ENCODE assay signal across 19 cellular contexts in genomic region chr1:109537450-109538178, GRCh38. TPM values are rescaled to one million over a fixed set of nuclear protein-coding genes. Genes with fewer than 3 reads are reported as not detected.
DNase-seq lines count a peak whose midpoint lies in the region; ATAC-seq and TF ChIP-seq lines count a peak whose summit lies in the region.
"Had no signal": no experiment of that assay in that cellular context is flagged by ENCODE, and none has a peak within 500 bp of the region (broad histone marks: within the 10 kb centered on the region; RNA-seq: fewer than 3 reads in every experiment).

No MANE protein-coding gene starts in this region.

- H3K27me3 ChIP-seq in gastrocnemius medialis, result no peaks in the 10 kb centered on the region
- H3K27me3 ChIP-seq: Peyer's patch had no signal

- peaks cover 50 to 54% of the 10 kb centered on the region in 2 donors for H3K4me1 ChIP-seq in gastrocnemius medialis

- H3K36me3 Mint-ChIP-seq in activated CD8-positive, alpha-beta T cell treated with anti-CD3 and anti-CD28 coated beads, Interleukin-2, amount 10 ng/mL, durations not matched to agents 7 days and 5 days (ENCODE audit: low read depth), result no peaks in the 10 kb centered on the region
- H3K36me3 Mint-ChIP-seq in activated CD8-positive, alpha-beta T cell treated with anti-CD3 and anti-CD28 coated beads for 36 hours (ENCODE audit: low read depth), result no peaks in the 10 kb centered on the region
- no peaks in the 10 kb centered on the region for H3K36me3 Mint-ChIP-seq in brain
- no peaks in the 10 kb centered on the region for H3K36me3 Mint-ChIP-seq in activated T-cell treated with anti-CD3 and anti-CD28 coated beads, Interleukin-2, amount 50 U/mL, for 72 hours (ENCODE audit: insufficient read depth in 2 of 2)

- H3K9me3 ChIP-seq in gastrocnemius medialis, result no peaks in the 10 kb centered on the region
- H3K9me3 ChIP-seq: Peyer's patch had no signal

- no peaks in the 10 kb centered on the region for H3K36me3 ChIP-seq in gastrocnemius medialis
- H3K36me3 ChIP-seq: Peyer's patch had no signal

- DNase-seq in activated CD8-positive, alpha-beta T cell treated with anti-CD3 and anti-CD28 coated beads, Interleukin-2, amount 10 ng/mL, durations not matched to agents 7 days and 5 days, result peak; percentile 5
- DNase-seq in activated CD8-positive, alpha-beta T cell treated with anti-CD3 and anti-CD28 coated beads for 36 hours, result no peak
- DNase-seq in gastrocnemius medialis, result no peak
- no peak for DNase-seq in activated T-cell treated with anti-CD3 and anti-CD28 coated beads, Interleukin-2, amount 50 U/mL, for 72 hours
- DNase-seq in HuH-7.5 (ENCODE audit: low spot score), result no peak
- DNase-seq: 8988T; DMS153; GDM1; HCEC 1CT; NCI-H1105; NCI-H2081; NCI-H2171 treated with DMSO at 0.1 percent for 48 hours; NCI-H446; NCI-H69; NK-92 treated with Interleukin-12 subunit alpha and Interleukin-12 subunit beta, amount 100 ng/mL, for 24 hours; Peyer's patch had no signal

- peaks cover 5% of the 10 kb centered on the region for H3K4me1 Mint-ChIP-seq in activated CD8-positive, alpha-beta T cell treated with anti-CD3 and anti-CD28 coated beads, Interleukin-2, amount 10 ng/mL, durations not matched to agents 7 days and 5 days (ENCODE audit: low read depth)
- peaks cover 2% of the 10 kb centered on the region for H3K4me1 Mint-ChIP-seq in activated CD8-positive, alpha-beta T cell treated with anti-CD3 and anti-CD28 coated beads for 36 hours (ENCODE audit: low read depth)
- peaks cover 53% of the 10 kb centered on the region for H3K4me1 Mint-ChIP-seq in brain
- peaks cover 3% of the 10 kb centered on the region for H3K4me1 Mint-ChIP-seq in activated T-cell treated with anti-CD3 and anti-CD28 coated beads, Interleukin-2, amount 50 U/mL, for 72 hours (ENCODE audit: low read depth)

- intact Hi-C loops in activated CD8-positive, alpha-beta T cell treated with anti-CD3 and anti-CD28 coated beads for 36 hours (cut with micrococcal nuclease), result loop anchor here (10.0 kb wide), 1 partner anchor 113 kb away; the partner anchor contains the start of gene PSMA5
- intact Hi-C loops in gastrocnemius medialis (cut with DNase I; ENCODE audit: low total_unique reads), result no loop called here

- H3K27ac ChIP-seq in gastrocnemius medialis, result peak overlapping the region in 3 of 4 donors; percentile 89 to 95 (median 91)
- H3K27ac ChIP-seq: Peyer's patch had no signal

- no peak for TF ChIP-seq POLR2A in gastrocnemius medialis (IDR thresholded peaks at IDR 0.05)

- H3K4me3 ChIP-seq in gastrocnemius medialis, result no peak overlapping the region
- H3K4me3 ChIP-seq: Peyer's patch had no signal

- in situ Hi-C loops in gastrocnemius medialis (cut with MboI; ENCODE audit: low sequenced_read_pairs in 4 of 4), result loop anchor here in 2 of 4 donors (10.0 to 25.0 kb wide), 2 partner anchors 250 to 263 kb away; partner anchors contain the start of gene PSRC1 (in 1 of the 2)

- H3K4me3 Mint-ChIP-seq in activated CD8-positive, alpha-beta T cell treated with anti-CD3 and anti-CD28 coated beads, Interleukin-2, amount 10 ng/mL, durations not matched to agents 7 days and 5 days, result no peak overlapping the region
- no peak overlapping the region for H3K4me3 Mint-ChIP-seq in activated CD8-positive, alpha-beta T cell treated with anti-CD3 and anti-CD28 coated beads for 36 hours
- no peak overlapping the region for H3K4me3 Mint-ChIP-seq in brain
- H3K4me3 Mint-ChIP-seq in activated T-cell treated with anti-CD3 and anti-CD28 coated beads, Interleukin-2, amount 50 U/mL, for 72 hours, result no peak overlapping the region

- no peak for ATAC-seq in activated CD8-positive, alpha-beta T cell treated with anti-CD3 and anti-CD28 coated beads, Interleukin-2, amount 10 ng/mL, durations not matched to agents 7 days and 5 days
- ATAC-seq in activated CD8-positive, alpha-beta T cell treated with anti-CD3 and anti-CD28 coated beads for 36 hours, result no peak
- ATAC-seq in gastrocnemius medialis, result no peak
- no peak for ATAC-seq in activated T-cell treated with anti-CD3 and anti-CD28 coated beads, Interleukin-2, amount 50 U/mL, for 72 hours (replicated peaks in 1 of 2)

- H3K9me3 Mint-ChIP-seq in activated CD8-positive, alpha-beta T cell treated with anti-CD3 and anti-CD28 coated beads, Interleukin-2, amount 10 ng/mL, durations not matched to agents 7 days and 5 days (ENCODE audit: insufficient read depth), result no peaks in the 10 kb centered on the region
- no peaks in the 10 kb centered on the region for H3K9me3 Mint-ChIP-seq in activated CD8-positive, alpha-beta T cell treated with anti-CD3 and anti-CD28 coated beads for 36 hours
- H3K9me3 Mint-ChIP-seq in brain, result no peaks in the 10 kb centered on the region
- H3K9me3 Mint-ChIP-seq in activated T-cell treated with anti-CD3 and anti-CD28 coated beads, Interleukin-2, amount 50 U/mL, for 72 hours, result no peaks in the 10 kb centered on the region

- no peak overlapping the region for H3K27ac Mint-ChIP-seq in activated CD8-positive, alpha-beta T cell treated with anti-CD3 and anti-CD28 coated beads, Interleukin-2, amount 10 ng/mL, durations not matched to agents 7 days and 5 days
- no peak overlapping the region for H3K27ac Mint-ChIP-seq in activated CD8-positive, alpha-beta T cell treated with anti-CD3 and anti-CD28 coated beads for 36 hours
- H3K27ac Mint-ChIP-seq in brain, result peak overlapping the region; percentile 22 to 58 (median 42)
- H3K27ac Mint-ChIP-seq in activated T-cell treated with anti-CD3 and anti-CD28 coated beads, Interleukin-2, amount 50 U/mL, for 72 hours, result no peak overlapping the region

- CTCF ChIA-PET in activated CD8-positive, alpha-beta T cell treated with anti-CD3 and anti-CD28 coated beads, Interleukin-2, amount 10 ng/mL, durations not matched to agents 7 days and 5 days (lab: Charles Lee), result interaction anchor here (1.6 to 26.3 kb wide), 4 partner anchors 8 to 103 kb away, joined by 5 to 1507 read pairs (median 20); partner anchors contain the start of genes AMIGO1 and CYB561D1
- CTCF ChIA-PET in activated CD8-positive, alpha-beta T cell treated with anti-CD3 and anti-CD28 coated beads for 36 hours (lab: Charles Lee), result interaction anchor here (1.0 to 21.7 kb wide), 5 partner anchors 8 to 98 kb away, joined by 3 to 1390 read pairs (median 5); partner anchors contain the start of genes AMIGO1, ATXN7L2, CYB561D1 and GNAI3

- H3K27me3 Mint-ChIP-seq in activated CD8-positive, alpha-beta T cell treated with anti-CD3 and anti-CD28 coated beads, Interleukin-2, amount 10 ng/mL, durations not matched to agents 7 days and 5 days (ENCODE audit: low read depth), result peaks cover 5% of the 10 kb centered on the region
- H3K27me3 Mint-ChIP-seq in activated CD8-positive, alpha-beta T cell treated with anti-CD3 and anti-CD28 coated beads for 36 hours, result no peaks in the 10 kb centered on the region
- peaks cover 19% of the 10 kb centered on the region for H3K27me3 Mint-ChIP-seq in brain
- H3K27me3 Mint-ChIP-seq in activated T-cell treated with anti-CD3 and anti-CD28 coated beads, Interleukin-2, amount 50 U/mL, for 72 hours (ENCODE audit: low read depth), result no peaks in the 10 kb centered on the region

- TF ChIP-seq CTCF in activated CD8-positive, alpha-beta T cell treated with anti-CD3 and anti-CD28 coated beads for 36 hours (IDR thresholded peaks at IDR 0.05), result no peak
- TF ChIP-seq CTCF in brain (conservative IDR thresholded peaks at IDR 0.05), result no peak
- TF ChIP-seq CTCF in gastrocnemius medialis (IDR thresholded peaks at IDR 0.05 in 4 of 5, conservative IDR thresholded peaks at IDR 0.05 in 1 of 5), result no peak

- POLR2A ChIA-PET in activated CD8-positive, alpha-beta T cell treated with anti-CD3 and anti-CD28 coated beads, Interleukin-2, amount 10 ng/mL, durations not matched to agents 7 days and 5 days (lab: Charles Lee), result interaction anchor here (1.5 kb wide), 1 partner anchor 11 kb away, joined by 5 read pairs; the partner anchor contains the start of gene GNAI3
- POLR2A ChIA-PET in activated CD8-positive, alpha-beta T cell treated with anti-CD3 and anti-CD28 coated beads for 36 hours (lab: Charles Lee), result no interaction called here

RNA-seq across cellular contexts. Expression of gene GPR61, which starts 2.1 kb away (rescaled TPM):
- total RNA-seq in activated CD8-positive, alpha-beta T cell treated with anti-CD3 and anti-CD28 coated beads, Interleukin-2, amount 10 ng/mL, durations not matched to agents 7 days and 5 days, result not detected
- total RNA-seq in activated CD8-positive, alpha-beta T cell treated with anti-CD3 and anti-CD28 coated beads for 36 hours, result under 1 TPM in 1 of 2 experiments, not detected in 1; 0.22 TPM
- polyA plus RNA-seq in brain (ENCODE audit: insufficient read depth, low read depth, low replicate concordance), result 1.6 TPM
- not detected for total RNA-seq in gastrocnemius medialis
- not detected for total RNA-seq in activated T-cell treated with anti-CD3 and anti-CD28 coated beads, Interleukin-2, amount 50 U/mL, for 72 hours
- total RNA-seq: Daoy had no signal
- polyA plus RNA-seq: AG04450 had no signal

RNA-seq across cellular contexts. Expression of gene GNAI3, which starts 10.8 kb away (rescaled TPM):
- total RNA-seq in activated CD8-positive, alpha-beta T cell treated with anti-CD3 and anti-CD28 coated beads, Interleukin-2, amount 10 ng/mL, durations not matched to agents 7 days and 5 days, result 10 to 100 TPM in 1 of 2 experiments, 1 to 10 TPM in 1; 9.6 to 10.2 TPM
- 1 to 10 TPM; 7.5 to 7.7 TPM for total RNA-seq in activated CD8-positive, alpha-beta T cell treated with anti-CD3 and anti-CD28 coated beads for 36 hours
- polyA plus RNA-seq in brain (ENCODE audit: insufficient read depth, low read depth, low replicate concordance), result 5.6 TPM
- 1 to 10 TPM in 3 of 4 donors, under 1 TPM in 1; 0.90 to 2.5 (median 1.8) TPM for total RNA-seq in gastrocnemius medialis
- 10 to 100 TPM in 1 of 2 donors, 1 to 10 TPM in 1; 8.9 to 10.1 TPM for total RNA-seq in activated T-cell treated with anti-CD3 and anti-CD28 coated beads, Interleukin-2, amount 50 U/mL, for 72 hours

RNA-seq across cellular contexts. Expression of gene AMIGO1, which starts 28.1 kb away (rescaled TPM):
- total RNA-seq in activated CD8-positive, alpha-beta T cell treated with anti-CD3 and anti-CD28 coated beads, Interleukin-2, amount 10 ng/mL, durations not matched to agents 7 days and 5 days, result 1 to 10 TPM; 1.6 to 2.2 TPM
- total RNA-seq in activated CD8-positive, alpha-beta T cell treated with anti-CD3 and anti-CD28 coated beads for 36 hours, result 1 to 10 TPM; 1.3 to 1.7 TPM
- polyA plus RNA-seq in brain (ENCODE audit: insufficient read depth, low read depth, low replicate concordance), result 19.2 TPM
- 10 to 100 TPM in 3 of 4 donors, 1 to 10 TPM in 1; 8.6 to 20.9 (median 15.1) TPM for total RNA-seq in gastrocnemius medialis
- 1 to 10 TPM; 2.1 to 2.6 TPM for total RNA-seq in activated T-cell treated with anti-CD3 and anti-CD28 coated beads, Interleukin-2, amount 50 U/mL, for 72 hours

RNA-seq across cellular contexts. Expression of gene CYB561D1, which starts 43.7 kb away (rescaled TPM):
- total RNA-seq in activated CD8-positive, alpha-beta T cell treated with anti-CD3 and anti-CD28 coated beads, Interleukin-2, amount 10 ng/mL, durations not matched to agents 7 days and 5 days, result 10 to 100 TPM; 19.0 to 19.8 TPM
- 1 to 10 TPM; 7.0 to 9.5 TPM for total RNA-seq in activated CD8-positive, alpha-beta T cell treated with anti-CD3 and anti-CD28 coated beads for 36 hours
- 7.5 TPM for polyA plus RNA-seq in brain (ENCODE audit: insufficient read depth, low read depth, low replicate concordance)
- total RNA-seq in gastrocnemius medialis, result 1 to 10 TPM; 3.1 to 8.0 (median 3.9) TPM
- total RNA-seq in activated T-cell treated with anti-CD3 and anti-CD28 coated beads, Interleukin-2, amount 50 U/mL, for 72 hours, result 10 to 100 TPM; 15.8 to 16.5 TPM

RNA-seq across cellular contexts. Expression of gene ATXN7L2, which starts 53.9 kb away (rescaled TPM):
- 10 to 100 TPM; 10.2 to 11.6 TPM for total RNA-seq in activated CD8-positive, alpha-beta T cell treated with anti-CD3 and anti-CD28 coated beads, Interleukin-2, amount 10 ng/mL, durations not matched to agents 7 days and 5 days
- 10 to 100 TPM; 11.2 to 13.7 TPM for total RNA-seq in activated CD8-positive, alpha-beta T cell treated with anti-CD3 and anti-CD28 coated beads for 36 hours
- polyA plus RNA-seq in brain (ENCODE audit: insufficient read depth, low read depth, low replicate concordance), result 9.2 TPM
- total RNA-seq in gastrocnemius medialis, result 10 to 100 TPM in 1 of 4 donors, 1 to 10 TPM in 3; 2.1 to 12.1 (median 6.5) TPM
- total RNA-seq in activated T-cell treated with anti-CD3 and anti-CD28 coated beads, Interleukin-2, amount 50 U/mL, for 72 hours, result 10 to 100 TPM; 11.9 to 13.3 TPM

Comparison
In these comparisons a context has a peak if more than half of its experiments do, and no peak if none do; other contexts are left out.
1. H3K27ac Mint-ChIP-seq: peak in brain (5 of 5); none in activated CD8-positive, alpha-beta T cell treated with anti-CD3 and anti-CD28 coated beads, Interleukin-2, amount 10 ng/mL, durations not matched to agents 7 days and 5 days (single experiment), activated CD8-positive, alpha-beta T cell treated with anti-CD3 and anti-CD28 coated beads for 36 hours (single experiment) and activated T-cell treated with anti-CD3 and anti-CD28 coated beads, Interleukin-2, amount 50 U/mL, for 72 hours (single experiment).